9 cellular contexts compared by ENCODE assay signal in the genomic region with DNA sequence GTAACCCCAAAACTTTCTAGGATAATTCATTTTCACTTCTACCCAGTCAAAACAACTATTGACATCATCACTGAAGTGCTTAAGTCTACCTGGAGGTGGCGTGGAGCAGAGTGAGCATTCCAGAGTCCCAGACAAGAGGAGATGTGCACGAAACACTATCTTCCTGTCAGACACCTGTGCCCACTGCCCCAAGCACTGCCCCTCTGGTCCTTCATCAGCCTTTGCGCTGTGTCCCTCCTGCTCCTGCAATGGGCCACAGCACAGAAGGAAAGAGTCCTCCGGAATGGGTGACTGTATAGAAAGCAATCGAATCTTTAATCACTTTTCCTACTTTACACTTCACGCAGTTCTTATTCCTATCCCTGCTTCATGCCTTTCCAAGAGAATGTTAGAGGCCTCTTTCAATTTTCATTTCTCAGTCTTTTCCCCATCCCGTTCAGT. TPM values are rescaled to one million over a fixed set of nuclear protein-coding genes. Genes with fewer than 3 reads are reported as not detected.
DNase-seq lines count a peak whose midpoint lies in the region; ATAC-seq and TF ChIP-seq lines count a peak whose summit lies in the region.
"Had no signal": no experiment of that assay in that cellular context is flagged by ENCODE, and none has a peak within 500 bp of the region (broad histone marks: within the 10 kb centered on the region; RNA-seq: fewer than 3 reads in every experiment).

No MANE protein-coding gene starts in this region.

- H3K9me3 ChIP-seq in prostate gland, result no peaks in the 10 kb centered on the region

- peak; percentile 81 for ATAC-seq in HG02759 (IDR thresholded peaks at IDR 0.05; ENCODE audit: unreplicated experiment)

- no peak overlapping the region for H3K27ac Mint-ChIP-seq in nephron progenitor cell

- no peaks in the 10 kb centered on the region for H3K9me3 Mint-ChIP-seq in nephron progenitor cell

- no peaks in the 10 kb centered on the region for H3K4me1 ChIP-seq in prostate gland (replicated peaks)

- TF ChIP-seq CTCF in 22Rv1 (IDR thresholded peaks at IDR 0.05), result peak; percentile 63
- peak; percentile 53 for TF ChIP-seq CTCF in GM12864 (IDR thresholded peaks at IDR 0.05; ENCODE audit: low read depth, low read length, missing control alignments)
- TF ChIP-seq CTCF in nephron progenitor cell (IDR thresholded peaks at IDR 0.05), result peak; percentile 34
- peak in 1 of 4 experiments; percentile 10 for TF ChIP-seq CTCF in prostate gland (IDR thresholded peaks at IDR 0.05)

- peak overlapping the region; percentile 76 for H3K4me3 Mint-ChIP-seq in nephron progenitor cell

- no peaks in the 10 kb centered on the region for H3K36me3 ChIP-seq in prostate gland

- H3K27ac ChIP-seq in 22Rv1, result no peak overlapping the region
- H3K27ac ChIP-seq in caudate nucleus (ENCODE audit: low read depth, low read length), result no peak overlapping the region
- no peak overlapping the region for H3K27ac ChIP-seq in prostate gland
- H3K27ac ChIP-seq: HL-60 had no signal

- peaks cover 7% of the 10 kb centered on the region for H3K27me3 ChIP-seq in prostate gland (replicated peaks; ENCODE audit: insufficient read depth)

- H3K4me3 ChIP-seq in GM12864 (ENCODE audit: low read depth, low read length) (no peak overlapping the region), prostate gland (no peak overlapping the region)

- no peak for TF ChIP-seq POLR2A in prostate gland (IDR thresholded peaks at IDR 0.05)

- no peak for DNase-seq in GM12864 (ENCODE audit: low read depth)
- peak; percentile 57 for DNase-seq in NCI-H345 (lab: John Stamatoyannopoulos, UW)
- DNase-seq in caudate nucleus (lab: John Stamatoyannopoulos, UW), result peak in 37 of 61 donors; percentile 1 to 69 (median 17)
- DNase-seq in nephron progenitor cell, result peak; percentile 34
- DNase-seq in prostate gland (ENCODE audit: low spot score), result no peak
- DNase-seq in central memory CD4-positive, alpha-beta T cell, result no peak

- WGBS in prostate gland, result 13% methylated on average over 7 of the region's 7 CpGs

- peaks cover 28% of the 10 kb centered on the region for H3K4me1 Mint-ChIP-seq in nephron progenitor cell

- intact Hi-C loops in prostate gland (cut with DNase I), result no loop called here

- H3K36me3 Mint-ChIP-seq in nephron progenitor cell (ENCODE audit: low read depth), result no peaks in the 10 kb centered on the region

- peaks cover 61% of the 10 kb centered on the region for H3K27me3 Mint-ChIP-seq in nephron progenitor cell (ENCODE audit: low read depth, poor library complexity)

RNA-seq across cellular contexts. Expression of a gene that starts 0.5 kb away (rescaled TPM):
- not detected for total RNA-seq in prostate gland

Comparison
In these comparisons a context has a peak if more than half of its experiments do, and no peak if none do; other contexts are left out.
1. DNase-seq: peak in NCI-H345 (single experiment), caudate nucleus (37 of 61) and nephron progenitor cell (single experiment); none in GM12864 (single experiment), prostate gland (single experiment) and central memory CD4-positive, alpha-beta T cell (single experiment).